In the genomic region with DNA sequence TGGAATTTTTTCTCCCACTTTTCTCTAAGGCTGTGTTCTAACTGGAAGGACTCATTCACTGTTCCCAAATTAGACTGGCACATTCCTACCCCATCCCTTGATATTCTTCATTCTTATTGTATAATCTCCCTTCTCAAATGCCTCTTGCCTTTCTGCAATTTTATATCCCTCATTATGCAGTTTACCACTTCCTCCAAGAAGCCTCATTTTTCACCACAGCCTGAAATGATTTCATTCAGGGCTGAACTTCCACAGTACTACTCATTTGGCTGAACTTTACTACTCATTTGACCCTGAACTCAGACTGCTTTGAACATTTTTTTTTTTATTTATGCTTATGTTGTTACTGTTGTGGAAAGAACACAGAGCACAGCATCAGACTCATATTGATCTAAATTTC, we compare ENCODE assay signal across 23 cellular contexts. TPM values are rescaled to one million over a fixed set of nuclear protein-coding genes. Genes with fewer than 3 reads are reported as not detected.
DNase-seq lines count a peak whose midpoint lies in the region; ATAC-seq and TF ChIP-seq lines count a peak whose summit lies in the region.
"Had no signal": no experiment of that assay in that cellular context is flagged by ENCODE, and none has a peak within 500 bp of the region (broad histone marks: within the 10 kb centered on the region; RNA-seq: fewer than 3 reads in every experiment).

No MANE protein-coding gene starts in this region.

- H3K4me1 ChIP-seq in ACC112 (ENCODE audit: control insufficient read depth, insufficient read depth, low read length, unreplicated experiment): peaks cover 50% of the 10 kb centered on the region

- H3K9me3 Mint-ChIP-seq in HFFc6: no peaks in the 10 kb centered on the region
- H3K9me3 Mint-ChIP-seq in naive thymus-derived CD8-positive, alpha-beta T cell: peaks cover 0 to 10% (median 0%) of the 10 kb centered on the region in 9 donors
- H3K9me3 Mint-ChIP-seq in activated T-helper 1 cell treated with anti-CD3 and anti-CD28 coated beads, Interleukin-12 subunit alpha, Interleukin-12 subunit beta, Interleukin-2, Interleukin-4 antibody, amounts not matched to agents 30 ng/mL and 10 ng/mL and 1 ng/mL, durations not matched to agents 14 hours and 24 hours and 36 hours: no peaks in the 10 kb centered on the region
- H3K9me3 Mint-ChIP-seq: activated naive CD8-positive, alpha-beta T cell treated with anti-CD3 and anti-CD28 coated beads, Interleukin-2, amount 10 ng/mL, durations not matched to agents 7 days and 5 days; CD8-positive, alpha-beta memory T cell; effector memory CD8-positive, alpha-beta T cell; H9; WTC11 had no signal

- no peaks in the 10 kb centered on the region for H3K36me3 Mint-ChIP-seq in HFFc6 (ENCODE audit: low read depth)
- no peaks in the 10 kb centered on the region for H3K36me3 Mint-ChIP-seq in naive thymus-derived CD8-positive, alpha-beta T cell
- no peaks in the 10 kb centered on the region for H3K36me3 Mint-ChIP-seq in activated T-helper 1 cell treated with anti-CD3 and anti-CD28 coated beads, Interleukin-12 subunit alpha, Interleukin-12 subunit beta, Interleukin-2, Interleukin-4 antibody, amounts not matched to agents 30 ng/mL and 10 ng/mL and 1 ng/mL, durations not matched to agents 14 hours and 24 hours and 36 hours (ENCODE audit: low read depth)
- H3K36me3 Mint-ChIP-seq: activated naive CD8-positive, alpha-beta T cell treated with anti-CD3 and anti-CD28 coated beads, Interleukin-2, amount 10 ng/mL, durations not matched to agents 7 days and 5 days; CD8-positive, alpha-beta memory T cell; WTC11 had no signal

- POLR2A ChIA-PET in naive thymus-derived CD8-positive, alpha-beta T cell (lab: Charles Lee): no interaction called here

- no peaks in the 10 kb centered on the region; the same call in 1 of the 2 replicates for H3K27me3 Mint-ChIP-seq in HFFc6 (ENCODE audit: insufficient read depth)
- peaks cover 0 to 5% (median 0%) of the 10 kb centered on the region in 5 donors for H3K27me3 Mint-ChIP-seq in naive thymus-derived CD8-positive, alpha-beta T cell
- no peaks in the 10 kb centered on the region for H3K27me3 Mint-ChIP-seq in activated T-helper 1 cell treated with anti-CD3 and anti-CD28 coated beads, Interleukin-12 subunit alpha, Interleukin-12 subunit beta, Interleukin-2, Interleukin-4 antibody, amounts not matched to agents 30 ng/mL and 10 ng/mL and 1 ng/mL, durations not matched to agents 14 hours and 24 hours and 36 hours (ENCODE audit: insufficient read depth)
- H3K27me3 Mint-ChIP-seq: activated naive CD8-positive, alpha-beta T cell treated with anti-CD3 and anti-CD28 coated beads, Interleukin-2, amount 10 ng/mL, durations not matched to agents 7 days and 5 days; CD8-positive, alpha-beta memory T cell; effector memory CD8-positive, alpha-beta T cell had no signal

- H3K27me3 ChIP-seq in ACC112 (ENCODE audit: insufficient read depth, low read length): no peaks in the 10 kb centered on the region

- H3K4me3 Mint-ChIP-seq in HFFc6: peak overlapping the region; percentile 14; the same call in 1 of the 2 replicates
- H3K4me3 Mint-ChIP-seq in naive thymus-derived CD8-positive, alpha-beta T cell: no peak overlapping the region
- H3K4me3 Mint-ChIP-seq in activated T-helper 1 cell treated with anti-CD3 and anti-CD28 coated beads, Interleukin-12 subunit alpha, Interleukin-12 subunit beta, Interleukin-2, Interleukin-4 antibody, amounts not matched to agents 30 ng/mL and 10 ng/mL and 1 ng/mL, durations not matched to agents 14 hours and 24 hours and 36 hours: no peak overlapping the region
- H3K4me3 Mint-ChIP-seq: activated naive CD8-positive, alpha-beta T cell treated with anti-CD3 and anti-CD28 coated beads, Interleukin-2, amount 10 ng/mL, durations not matched to agents 7 days and 5 days; CD8-positive, alpha-beta memory T cell; effector memory CD8-positive, alpha-beta T cell; H9; WTC11 had no signal

- H3K4me1 Mint-ChIP-seq in HFFc6 (ENCODE audit: low read depth): peaks cover 61% of the 10 kb centered on the region
- no peaks in the 10 kb centered on the region for H3K4me1 Mint-ChIP-seq in naive thymus-derived CD8-positive, alpha-beta T cell
- no peaks in the 10 kb centered on the region for H3K4me1 Mint-ChIP-seq in activated T-helper 1 cell treated with anti-CD3 and anti-CD28 coated beads, Interleukin-12 subunit alpha, Interleukin-12 subunit beta, Interleukin-2, Interleukin-4 antibody, amounts not matched to agents 30 ng/mL and 10 ng/mL and 1 ng/mL, durations not matched to agents 14 hours and 24 hours and 36 hours (ENCODE audit: low read depth)
- H3K4me1 Mint-ChIP-seq: activated naive CD8-positive, alpha-beta T cell treated with anti-CD3 and anti-CD28 coated beads, Interleukin-2, amount 10 ng/mL, durations not matched to agents 7 days and 5 days; CD8-positive, alpha-beta memory T cell had no signal

- H2AFZ ChIP-seq in ACC112 (ENCODE audit: low read length, unreplicated experiment): no peak overlapping the region

- DNase-seq in HFFc6: peak; percentile 52
- DNase-seq in astrocyte of the hippocampus (ENCODE audit: low read depth, low spot score): peak; percentile 49
- DNase-seq in foreskin melanocyte: peak; percentile 28
- no peak for DNase-seq in naive thymus-derived CD8-positive, alpha-beta T cell
- no peak for DNase-seq in activated T-helper 1 cell treated with anti-CD3 and anti-CD28 coated beads, Interleukin-12 subunit alpha, Interleukin-12 subunit beta, Interleukin-2, Interleukin-4 antibody, amounts not matched to agents 30 ng/mL and 10 ng/mL and 1 ng/mL, durations not matched to agents 14 hours and 24 hours and 36 hours (ENCODE audit: low spot score)
- no peak for DNase-seq in NK-92 treated with Interleukin-12 subunit alpha and Interleukin-12 subunit beta, amount 100 ng/mL, for 24 hours (lab: John Stamatoyannopoulos, UW)
- DNase-seq: activated naive CD8-positive, alpha-beta T cell treated with anti-CD3 and anti-CD28 coated beads, Interleukin-2, amount 10 ng/mL, durations not matched to agents 7 days and 5 days; CD8-positive, alpha-beta memory T cell; cerebellar nuclear complex; DMS79; effector memory CD8-positive, alpha-beta T cell; H9; NCI-H1105 treated with DMSO at 0.1 percent for 48 hours; NCI-H2107; NCI-H524; stimulated activated CD4-positive, alpha-beta T cell treated with anti-CD3 and anti-CD28 coated beads, Interleukin-2, amount 100 ng/mL, for 48 hours had no signal

- H3K4me3 ChIP-seq in ACC112 (ENCODE audit: low read depth, low read length): no peak overlapping the region

- ATAC-seq in GM19035 (IDR thresholded peaks at IDR 0.05; ENCODE audit: unreplicated experiment): no peak
- no peak for ATAC-seq in naive thymus-derived CD8-positive, alpha-beta T cell
- ATAC-seq: effector memory CD8-positive, alpha-beta T cell; Right ventricle myocardium inferior; WTC11 had no signal

- TF ChIP-seq CTCF in HFFc6 (IDR thresholded peaks at IDR 0.05): no peak

- peak overlapping the region; percentile 65 for H3K27ac ChIP-seq in ACC112 (ENCODE audit: low read depth, low read length)

- H3K36me3 ChIP-seq in ACC112 (ENCODE audit: insufficient read depth, low read length): no peaks in the 10 kb centered on the region

- H3K79me2 ChIP-seq in ACC112 (ENCODE audit: control insufficient read depth, insufficient read depth, low read length, unreplicated experiment): no peaks in the 10 kb centered on the region

- peak overlapping the region; percentile 68 for H3K27ac Mint-ChIP-seq in HFFc6
- H3K27ac Mint-ChIP-seq in naive thymus-derived CD8-positive, alpha-beta T cell: no peak overlapping the region
- no peak overlapping the region for H3K27ac Mint-ChIP-seq in activated T-helper 1 cell treated with anti-CD3 and anti-CD28 coated beads, Interleukin-12 subunit alpha, Interleukin-12 subunit beta, Interleukin-2, Interleukin-4 antibody, amounts not matched to agents 30 ng/mL and 10 ng/mL and 1 ng/mL, durations not matched to agents 14 hours and 24 hours and 36 hours
- H3K27ac Mint-ChIP-seq: activated naive CD8-positive, alpha-beta T cell treated with anti-CD3 and anti-CD28 coated beads, Interleukin-2, amount 10 ng/mL, durations not matched to agents 7 days and 5 days; CD8-positive, alpha-beta memory T cell; effector memory CD8-positive, alpha-beta T cell; H9; WTC11 had no signal

- intact Hi-C loops in activated T-helper 1 cell treated with anti-CD3 and anti-CD28 coated beads, Interleukin-12 subunit alpha, Interleukin-12 subunit beta, Interleukin-2, Interleukin-4 antibody, amounts not matched to agents 30 ng/mL and 10 ng/mL and 1 ng/mL, durations not matched to agents 14 hours and 24 hours and 36 hours (cut with micrococcal nuclease): no loop called here

RNA-seq across cellular contexts. Expression of a gene that starts 32.7 kb away (rescaled TPM):
- under 1 TPM; 0.10 to 0.57 (median 0.21) TPM for total RNA-seq in HFFc6 (2021; fragmentation: NEBNext Ultra II Directional; extraction: Animal tissue kit (Norgen Biotek cat#: 25700))
- total RNA-seq in naive thymus-derived CD8-positive, alpha-beta T cell: not detected
- polyA plus RNA-seq in naive thymus-derived CD8-positive, alpha-beta T cell: not detected
- not detected in 2 replicates for total RNA-seq in activated T-helper 1 cell treated with anti-CD3 and anti-CD28 coated beads, Interleukin-12 subunit alpha, Interleukin-12 subunit beta, Interleukin-2, Interleukin-4 antibody, amounts not matched to agents 30 ng/mL and 10 ng/mL and 1 ng/mL, durations not matched to agents 14 hours and 24 hours and 36 hours
- total RNA-seq: activated naive CD8-positive, alpha-beta T cell treated with anti-CD3 and anti-CD28 coated beads, Interleukin-2, amount 10 ng/mL, durations not matched to agents 7 days and 5 days; CD8-positive, alpha-beta memory T cell; mucosa of gallbladder; Right ventricle myocardium inferior; T-helper 1 cell treated with Interleukin-12 subunit alpha and Interleukin-12 subunit beta and Interleukin-4 antibody, amounts not matched to agents 30 ng/mL and 1 ng/mL, for 36 hours; ureter had no signal
- polyA plus RNA-seq: CD8-positive, alpha-beta memory T cell had no signal

Comparison
In these comparisons a context has a peak if more than half of its experiments do, and no peak if none do; other contexts are left out.
1. DNase-seq: peak in HFFc6 (single experiment), astrocyte of the hippocampus (single experiment) and foreskin melanocyte (single experiment); none in naive thymus-derived CD8-positive, alpha-beta T cell (0 of 10), activated T-helper 1 cell treated with anti-CD3 and anti-CD28 coated beads, Interleukin-12 subunit alpha, Interleukin-12 subunit beta, Interleukin-2, Interleukin-4 antibody, amounts not matched to agents 30 ng/mL and 10 ng/mL and 1 ng/mL, durations not matched to agents 14 hours and 24 hours and 36 hours (single experiment) and NK-92 treated with Interleukin-12 subunit alpha and Interleukin-12 subunit beta, amount 100 ng/mL, for 24 hours (single experiment).